20 cellular contexts compared by ENCODE assay signal in the genomic region with DNA sequence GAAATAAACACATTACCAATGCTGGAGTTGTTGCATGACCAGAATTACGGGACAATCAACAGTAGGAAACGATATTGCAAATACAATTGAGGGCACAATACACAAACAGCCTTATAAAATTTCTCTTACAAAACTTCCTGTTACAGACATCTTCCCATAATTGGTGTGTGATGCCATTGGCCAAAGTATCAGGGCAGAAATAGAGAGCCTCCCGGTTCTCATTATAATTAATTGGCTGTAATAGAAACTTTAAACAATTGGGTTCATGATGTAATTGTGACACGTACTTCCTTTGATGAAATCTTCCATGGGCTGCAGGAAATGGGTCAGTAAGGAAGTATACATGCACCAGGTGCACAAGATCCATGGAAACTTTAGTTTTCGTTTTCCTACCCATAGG. TPM values are rescaled to one million over a fixed set of nuclear protein-coding genes. Genes with fewer than 3 reads are reported as not detected.
DNase-seq lines count a peak whose midpoint lies in the region; ATAC-seq and TF ChIP-seq lines count a peak whose summit lies in the region.
"Had no signal": no experiment of that assay in that cellular context is flagged by ENCODE, and none has a peak within 500 bp of the region (broad histone marks: within the 10 kb centered on the region; RNA-seq: fewer than 3 reads in every experiment).

No MANE protein-coding gene starts in this region.

- TF ChIP-seq POLR2A in prostate gland (IDR thresholded peaks at IDR 0.05) = no peak

- CTCF ChIA-PET in GM10248 (lab: Yijun Ruan, JAX) = interaction anchor here (0.7 to 1.7 kb wide), 3 partner anchors 8 to 37 kb away, joined by 3 to 5 read pairs (median 3); no protein-coding TSS in a partner anchor

- DNase-seq in AML-193 (lab: John Stamatoyannopoulos, UW) (peak; percentile 38 to 53), HL-60 (ENCODE audit: low read depth in 1 of 2, low spot score in 1 of 2) (peak; percentile 40 to 45), dermis microvascular lymphatic vessel endothelial cell (ENCODE audit: low read depth in 2 of 2) (peak; percentile 87 to 95), prostate gland (ENCODE audit: low spot score) (peak; percentile 46), posterior cingulate gyrus (no peak), GM10248 (ENCODE audit: extremely low spot score) (no peak), OCI-M1 (lab: John Stamatoyannopoulos, UW) (no peak)
- DNase-seq: activated CD4-positive, alpha-beta T cell treated with anti-CD3 and anti-CD28 coated beads, Interleukin-2, amount 50 U/mL, for 48 hours; activated gamma-delta T cell treated with Interleukin-2 at 50 U/mL for 16 hours; activated T-cell treated with anti-CD3 and anti-CD28 coated beads for 4 hours; dorsolateral prefrontal cortex; NCI-H187; NCI-H345; occipital lobe; right lobe of liver; SJCRH30; tibial artery had no signal

- H3K27me3 ChIP-seq in HL-60 (ENCODE audit: insufficient read depth, poor library complexity, severe bottlenecking) (no peaks in the 10 kb centered on the region), prostate gland (replicated peaks; ENCODE audit: insufficient read depth) (no peaks in the 10 kb centered on the region)
- H3K27me3 ChIP-seq: dorsolateral prefrontal cortex, right lobe of liver, SJCRH30, tibial artery had no signal

- intact Hi-C loops in prostate gland (cut with DNase I) (no loop called here), posterior cingulate gyrus (cut with DNase I) (no loop called here)

- 47% methylated on average over 5 of the region's 5 CpGs for WGBS in prostate gland

- H3K9me3 ChIP-seq in prostate gland = no peaks in the 10 kb centered on the region
- H3K9me3 ChIP-seq: right lobe of liver, tibial artery had no signal

- no peaks in the 10 kb centered on the region for H3K4me1 ChIP-seq in prostate gland (replicated peaks)
- H3K4me1 ChIP-seq: SJCRH30, tibial artery had no signal

- POLR2A ChIA-PET in GM10248 (lab: Yijun Ruan, JAX) = no interaction called here

- H3K4me3 ChIP-seq in HL-60 (replicated peaks; ENCODE audit: insufficient read depth, low read length) = no peak overlapping the region
- H3K4me3 ChIP-seq in prostate gland = no peak overlapping the region
- H3K4me3 ChIP-seq: dorsolateral prefrontal cortex, right lobe of liver, SJCRH30, tibial artery had no signal

- no peak for ATAC-seq in HG03097 (IDR thresholded peaks at IDR 0.05; ENCODE audit: low FRiP score, unreplicated experiment)
- ATAC-seq: stimulated activated effector memory CD8-positive, alpha-beta T cell treated with anti-CD3 and anti-CD28 coated beads, Interleukin-12 subunit alpha, Interleukin-12 subunit beta, amount 100 ng/mL, for 72 hours; WTC11 had no signal

- TF ChIP-seq CTCF in HL-60 (IDR thresholded peaks at IDR 0.05; ENCODE audit: insufficient read depth, low read length) (no peak), prostate gland (IDR thresholded peaks at IDR 0.05) (no peak), GM10248 (IDR thresholded peaks at IDR 0.05; ENCODE audit: control extremely low read depth, extremely low read depth, low read depth, missing control alignments) (no peak)

- no peaks in the 10 kb centered on the region for H3K36me3 ChIP-seq in prostate gland
- H3K36me3 ChIP-seq: right lobe of liver, SJCRH30, tibial artery had no signal

- H3K27ac ChIP-seq in HL-60 (replicated peaks) = peak overlapping the region; percentile 65
- H3K27ac ChIP-seq in prostate gland = peak overlapping the region; percentile 45 to 54
- H3K27ac ChIP-seq: dorsolateral prefrontal cortex, right lobe of liver, SJCRH30, tibial artery had no signal

RNA-seq across cellular contexts. Expression of gene RALGAPA2, which starts 40.3 kb away (rescaled TPM):
- total RNA-seq in dermis microvascular lymphatic vessel endothelial cell (20.4 and 40.1 TPM in 2 replicates), prostate gland (10 to 100 TPM; 36.5 to 53.2 TPM)

Comparison
In these comparisons a context has a peak if more than half of its experiments do, and no peak if none do; other contexts are left out.
1. DNase-seq: peak in AML-193 (2 of 2), HL-60 (2 of 2), dermis microvascular lymphatic vessel endothelial cell (2 of 2) and prostate gland (single experiment); none in posterior cingulate gyrus (0 of 10), GM10248 (single experiment) and OCI-M1 (single experiment).